In the genomic region with DNA sequence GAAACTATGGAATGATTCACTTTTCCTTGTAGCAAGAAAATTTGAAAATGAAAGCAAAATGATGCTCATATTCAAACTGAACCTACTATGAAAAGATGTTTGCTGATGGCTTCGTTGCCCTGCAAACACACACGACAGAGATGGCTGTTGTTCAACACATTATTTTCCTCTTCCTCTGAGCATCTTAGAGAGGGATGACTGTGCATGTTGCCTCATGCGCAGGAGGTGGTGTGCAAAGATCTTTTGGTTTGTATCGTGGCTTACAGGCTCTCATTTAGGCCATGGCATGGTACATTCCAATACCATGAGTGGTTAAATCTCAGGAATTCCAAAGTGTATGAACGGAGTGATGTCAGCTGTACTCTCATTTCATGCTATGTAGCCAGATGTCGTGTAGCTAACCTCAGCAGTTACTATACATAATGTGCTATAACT, we compare ENCODE assay signal across 8 cellular contexts.
DNase-seq lines count a peak whose midpoint lies in the region; ATAC-seq, FAIRE-seq and TF ChIP-seq lines count a peak whose summit lies in the region.

No MANE protein-coding gene starts in this region.

- no peaks in the 10 kb centered on the region for H4K20me1 ChIP-seq in GM23338 (replicated peaks; ENCODE audit: insufficient read depth)

- H3K27ac ChIP-seq in GM23338 (ENCODE audit: low read depth) (no peak overlapping the region), neutrophil (peak overlapping the region; percentile 1)

- H3K4me1 Mint-ChIP-seq in GM23338: peaks cover 33% of the 10 kb centered on the region

- no peak overlapping the region for H2AFZ ChIP-seq in GM23338

- H3K4me3 ChIP-seq in GM23338: no peak overlapping the region
- no peak overlapping the region for H3K4me3 ChIP-seq in bronchial epithelial cell (ENCODE audit: low read depth, low read length)
- H3K4me3 ChIP-seq in neutrophil (ENCODE audit: low read depth in 1 of 2, low read length in 1 of 2): no peak overlapping the region

- H3K4me1 ChIP-seq in GM23338 (ENCODE audit: insufficient read depth) (peaks cover 16% of the 10 kb centered on the region), neutrophil (ENCODE audit: control insufficient read depth in 1 of 2, insufficient read depth in 1 of 2, low read depth in 1 of 2, low read length in 1 of 2) (peaks cover 37 to 40% of the 10 kb centered on the region in 2 experiments)

- no peaks in the 10 kb centered on the region for H3K9me3 ChIP-seq in neutrophil

- peaks cover 6% of the 10 kb centered on the region; the same call in 1 of the 2 replicates for H3K79me2 ChIP-seq in GM23338 (replicated peaks; ENCODE audit: insufficient read depth)

- no peaks in the 10 kb centered on the region for H3K36me3 ChIP-seq in GM23338 (ENCODE audit: insufficient read depth)
- H3K36me3 ChIP-seq in bronchial epithelial cell (ENCODE audit: control insufficient read depth, insufficient read depth, low read length): no peaks in the 10 kb centered on the region
- H3K36me3 ChIP-seq in neutrophil: no peaks in the 10 kb centered on the region

- H3K27me3 ChIP-seq in GM23338 (ENCODE audit: insufficient read depth) (peaks cover 10% of the 10 kb centered on the region; the same call in 1 of the 2 replicates), bronchial epithelial cell (ENCODE audit: control insufficient read depth, insufficient read depth, low read length) (no peaks in the 10 kb centered on the region), neutrophil (no peaks in the 10 kb centered on the region)

- no peak overlapping the region for H3K4me2 ChIP-seq in GM23338

- H3K9me2 ChIP-seq in GM23338 (ENCODE audit: insufficient read depth): no peaks in the 10 kb centered on the region

- H3K36me3 Mint-ChIP-seq in GM23338 (ENCODE audit: low read depth): no peaks in the 10 kb centered on the region

- H3K27ac Mint-ChIP-seq in GM23338: no peak overlapping the region

- no peaks in the 10 kb centered on the region for H3F3A ChIP-seq in GM23338 (replicated peaks; ENCODE audit: low read depth)

- no peak for TF ChIP-seq CTCF in GM23338 (conservative IDR thresholded peaks at IDR 0.05; ENCODE audit: low read depth in 2 of 2)
- no peak for TF ChIP-seq CTCF in bronchial epithelial cell (IDR thresholded peaks at IDR 0.05; ENCODE audit: insufficient read depth, low read length, severe bottlenecking)
- TF ChIP-seq CTCF in neutrophil (IDR thresholded peaks at IDR 0.05): no peak

- H3K9me3 Mint-ChIP-seq in GM23338: no peaks in the 10 kb centered on the region

- H3K27me3 Mint-ChIP-seq in GM23338 (ENCODE audit: insufficient read depth, low read depth, poor library complexity): peaks cover 9% of the 10 kb centered on the region

- DNase-seq in GM23338 (ENCODE audit: low spot score) (peak; percentile 26), RPMI7951 (ENCODE audit: low read depth) (peak; percentile 98), bronchial epithelial cell (ENCODE audit: low read depth) (peak; percentile 99), NCI-H1930 (lab: John Stamatoyannopoulos, UW) (no peak), DMS153 treated with DMSO at 0.1 percent for 48 hours (lab: John Stamatoyannopoulos, UW; ENCODE audit: unreplicated experiment) (no peak), NCI-H82 treated with DMSO at 0.1 percent for 48 hours (lab: John Stamatoyannopoulos, UW; ENCODE audit: unreplicated experiment) (no peak)

- no peak for ATAC-seq in GM23338
- no peak for ATAC-seq in HG03521 (IDR thresholded peaks at IDR 0.05; ENCODE audit: unreplicated experiment)

- no peak for FAIRE-seq in bronchial epithelial cell (lab: Jason Lieb, UNC)

- no peak overlapping the region for H3K4me3 Mint-ChIP-seq in GM23338

TF ChIP-seq in GM23338, 12 proteins besides CTCF, POLR2A, EP300 and RAD21 (continues in another document):
- TF ChIP-seq, protein P1, sequence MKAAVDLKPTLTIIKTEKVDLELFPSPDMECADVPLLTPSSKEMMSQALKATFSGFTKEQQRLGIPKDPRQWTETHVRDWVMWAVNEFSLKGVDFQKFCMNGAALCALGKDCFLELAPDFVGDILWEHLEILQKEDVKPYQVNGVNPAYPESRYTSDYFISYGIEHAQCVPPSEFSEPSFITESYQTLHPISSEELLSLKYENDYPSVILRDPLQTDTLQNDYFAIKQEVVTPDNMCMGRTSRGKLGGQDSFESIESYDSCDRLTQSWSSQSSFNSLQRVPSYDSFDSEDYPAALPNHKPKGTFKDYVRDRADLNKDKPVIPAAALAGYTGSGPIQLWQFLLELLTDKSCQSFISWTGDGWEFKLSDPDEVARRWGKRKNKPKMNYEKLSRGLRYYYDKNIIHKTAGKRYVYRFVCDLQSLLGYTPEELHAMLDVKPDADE (IDR thresholded peaks at IDR 0.05): no peak
- TF ChIP-seq EZH2phosphoT487 (IDR thresholded peaks at IDR 0.05; ENCODE audit: unreplicated experiment) (no peak), ZNF331 (CRISPR knock-in tag; IDR thresholded peaks at IDR 0.05; ENCODE audit: low read depth) (no peak), EZH2 (IDR thresholded peaks at IDR 0.05; ENCODE audit: low read depth, unreplicated experiment) (no peak), ZNF114 (CRISPR knock-in tag; IDR thresholded peaks at IDR 0.05) (no peak), CREB1 (CRISPR knock-in tag; IDR thresholded peaks at IDR 0.05; ENCODE audit: low read depth) (no peak), POLR2AphosphoS5 (IDR thresholded peaks at IDR 0.05; ENCODE audit: low read depth) (no peak), STAT1 (IDR thresholded peaks at IDR 0.05; ENCODE audit: unreplicated experiment) (no peak), JUNB (IDR thresholded peaks at IDR 0.05; ENCODE audit: unreplicated experiment) (no peak), NANOG (IDR thresholded peaks at IDR 0.05; ENCODE audit: borderline replicate concordance) (no peak)
- TF ChIP-seq, protein P2, sequence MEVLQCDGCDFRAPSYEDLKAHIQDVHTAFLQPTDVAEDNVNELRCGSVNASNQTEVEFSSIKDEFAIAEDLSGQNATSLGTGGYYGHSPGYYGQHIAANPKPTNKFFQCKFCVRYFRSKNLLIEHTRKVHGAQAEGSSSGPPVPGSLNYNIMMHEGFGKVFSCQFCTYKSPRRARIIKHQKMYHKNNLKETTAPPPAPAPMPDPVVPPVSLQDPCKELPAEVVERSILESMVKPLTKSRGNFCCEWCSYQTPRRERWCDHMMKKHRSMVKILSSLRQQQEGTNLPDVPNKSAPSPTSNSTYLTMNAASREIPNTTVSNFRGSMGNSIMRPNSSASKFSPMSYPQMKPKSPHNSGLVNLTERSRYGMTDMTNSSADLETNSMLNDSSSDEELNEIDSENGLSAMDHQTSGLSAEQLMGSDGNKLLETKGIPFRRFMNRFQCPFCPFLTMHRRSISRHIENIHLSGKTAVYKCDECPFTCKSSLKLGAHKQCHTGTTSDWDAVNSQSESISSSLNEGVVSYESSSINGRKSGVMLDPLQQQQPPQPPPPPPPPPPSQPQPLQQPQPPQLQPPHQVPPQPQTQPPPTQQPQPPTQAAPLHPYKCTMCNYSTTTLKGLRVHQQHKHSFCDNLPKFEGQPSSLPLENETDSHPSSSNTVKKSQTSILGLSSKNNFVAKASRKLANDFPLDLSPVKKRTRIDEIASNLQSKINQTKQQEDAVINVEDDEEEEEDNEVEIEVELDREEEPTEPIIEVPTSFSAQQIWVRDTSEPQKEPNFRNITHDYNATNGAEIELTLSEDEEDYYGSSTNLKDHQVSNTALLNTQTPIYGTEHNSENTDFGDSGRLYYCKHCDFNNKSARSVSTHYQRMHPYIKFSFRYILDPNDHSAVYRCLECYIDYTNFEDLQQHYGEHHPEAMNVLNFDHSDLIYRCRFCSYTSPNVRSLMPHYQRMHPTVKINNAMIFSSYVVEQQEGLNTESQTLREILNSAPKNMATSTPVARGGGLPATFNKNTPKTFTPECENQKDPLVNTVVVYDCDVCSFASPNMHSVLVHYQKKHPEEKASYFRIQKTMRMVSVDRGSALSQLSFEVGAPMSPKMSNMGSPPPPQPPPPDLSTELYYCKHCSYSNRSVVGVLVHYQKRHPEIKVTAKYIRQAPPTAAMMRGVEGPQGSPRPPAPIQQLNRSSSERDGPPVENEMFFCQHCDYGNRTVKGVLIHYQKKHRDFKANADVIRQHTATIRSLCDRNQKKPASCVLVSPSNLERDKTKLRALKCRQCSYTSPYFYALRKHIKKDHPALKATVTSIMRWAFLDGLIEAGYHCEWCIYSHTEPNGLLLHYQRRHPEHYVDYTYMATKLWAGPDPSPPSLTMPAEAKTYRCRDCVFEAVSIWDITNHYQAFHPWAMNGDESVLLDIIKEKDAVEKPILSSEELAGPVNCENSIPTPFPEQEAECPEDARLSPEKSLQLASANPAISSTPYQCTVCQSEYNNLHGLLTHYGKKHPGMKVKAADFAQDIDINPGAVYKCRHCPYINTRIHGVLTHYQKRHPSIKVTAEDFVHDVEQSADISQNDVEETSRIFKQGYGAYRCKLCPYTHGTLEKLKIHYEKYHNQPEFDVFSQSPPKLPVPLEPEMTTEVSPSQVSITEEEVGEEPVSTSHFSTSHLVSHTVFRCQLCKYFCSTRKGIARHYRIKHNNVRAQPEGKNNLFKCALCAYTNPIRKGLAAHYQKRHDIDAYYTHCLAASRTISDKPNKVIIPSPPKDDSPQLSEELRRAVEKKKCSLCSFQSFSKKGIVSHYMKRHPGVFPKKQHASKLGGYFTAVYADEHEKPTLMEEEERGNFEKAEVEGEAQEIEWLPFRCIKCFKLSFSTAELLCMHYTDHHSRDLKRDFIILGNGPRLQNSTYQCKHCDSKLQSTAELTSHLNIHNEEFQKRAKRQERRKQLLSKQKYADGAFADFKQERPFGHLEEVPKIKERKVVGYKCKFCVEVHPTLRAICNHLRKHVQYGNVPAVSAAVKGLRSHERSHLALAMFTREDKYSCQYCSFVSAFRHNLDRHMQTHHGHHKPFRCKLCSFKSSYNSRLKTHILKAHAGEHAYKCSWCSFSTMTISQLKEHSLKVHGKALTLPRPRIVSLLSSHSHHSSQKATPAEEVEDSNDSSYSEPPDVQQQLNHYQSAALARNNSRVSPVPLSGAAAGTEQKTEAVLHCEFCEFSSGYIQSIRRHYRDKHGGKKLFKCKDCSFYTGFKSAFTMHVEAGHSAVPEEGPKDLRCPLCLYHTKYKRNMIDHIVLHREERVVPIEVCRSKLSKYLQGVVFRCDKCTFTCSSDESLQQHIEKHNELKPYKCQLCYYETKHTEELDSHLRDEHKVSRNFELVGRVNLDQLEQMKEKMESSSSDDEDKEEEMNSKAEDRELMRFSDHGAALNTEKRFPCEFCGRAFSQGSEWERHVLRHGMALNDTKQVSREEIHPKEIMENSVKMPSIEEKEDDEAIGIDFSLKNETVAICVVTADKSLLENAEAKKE (CRISPR knock-in tag; IDR thresholded peaks at IDR 0.05): no peak

Comparison
In these comparisons a context has a peak if more than half of its experiments do, and no peak if none do; other contexts are left out.
1. DNase-seq: peak in GM23338 (single experiment), RPMI7951 (single experiment) and bronchial epithelial cell (single experiment); none in NCI-H1930 (0 of 2), DMS153 treated with DMSO at 0.1 percent for 48 hours (single experiment) and NCI-H82 treated with DMSO at 0.1 percent for 48 hours (single experiment).